Comparison of ENCODE assay signal across 8 cellular contexts in the genomic region with DNA sequence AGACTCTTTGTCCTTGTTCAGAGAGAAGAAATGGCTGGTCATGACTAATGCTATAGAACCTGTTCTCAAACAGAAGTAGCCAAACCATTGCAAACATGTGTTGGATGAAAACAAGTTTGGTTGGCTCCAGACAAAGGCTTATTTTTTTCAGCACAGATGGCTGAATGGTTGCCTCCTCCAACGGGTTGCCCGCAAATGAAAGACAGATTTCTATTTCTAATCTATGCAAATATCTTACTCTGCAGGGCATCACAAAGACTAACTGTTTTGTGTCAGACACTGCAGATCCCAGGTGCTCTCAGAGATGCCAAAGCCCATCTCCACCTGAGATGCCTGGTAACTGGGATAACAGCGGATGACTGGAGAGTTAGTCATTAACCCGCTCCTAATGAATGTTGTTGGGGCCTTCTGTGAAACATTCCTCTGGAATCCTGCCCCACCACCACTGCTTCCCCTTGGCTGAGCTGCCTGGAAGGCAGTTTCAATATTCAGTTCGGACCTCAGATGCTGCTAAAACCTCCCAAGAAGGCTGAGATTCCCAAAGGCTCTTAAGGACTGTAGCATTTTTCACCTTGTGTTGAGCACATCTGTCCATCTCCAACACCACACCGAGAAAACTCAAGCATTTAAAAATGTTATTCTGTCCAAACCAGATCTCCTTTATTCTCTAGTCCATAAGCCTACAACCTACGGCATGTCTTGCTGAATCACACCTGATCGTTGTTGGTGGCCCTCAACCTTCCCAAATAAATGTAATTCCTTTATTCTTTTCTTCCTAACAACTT.
DNase-seq lines count a peak whose midpoint lies in the region; ATAC-seq and TF ChIP-seq lines count a peak whose summit lies in the region.

No MANE protein-coding gene starts in this region.

- H3K4me3 ChIP-seq in WERI-Rb-1 (ENCODE audit: low read depth, low read length) (no peak overlapping the region), iPS-15b (ENCODE audit: low read depth, low read length) (peak overlapping the region; percentile 0), suprapubic skin (no peak overlapping the region)

- TF ChIP-seq CTCF in WERI-Rb-1 (IDR thresholded peaks at IDR 0.05; ENCODE audit: low read depth, low read length) (no peak), suprapubic skin (IDR thresholded peaks at IDR 0.05) (no peak)

- H3K27me3 ChIP-seq in WERI-Rb-1 (ENCODE audit: insufficient read depth, low read depth, severe bottlenecking) (no peaks in the 10 kb centered on the region), iPS-15b (ENCODE audit: control insufficient read depth, insufficient read depth, low read length) (no peaks in the 10 kb centered on the region), suprapubic skin (no peaks in the 10 kb centered on the region)

- H3K4me1 Mint-ChIP-seq in stimulated activated effector memory CD8-positive, alpha-beta T cell treated with anti-CD3 and anti-CD28 coated beads, Interleukin-12 subunit alpha, Interleukin-12 subunit beta, amount 100 ng/mL, for 72 hours = no peaks in the 10 kb centered on the region
- H3K4me1 Mint-ChIP-seq in activated CD8-positive, alpha-beta T cell treated with anti-CD3 and anti-CD28 coated beads, Interleukin-2, amount 10 ng/mL, durations not matched to agents 7 days and 5 days (ENCODE audit: low read depth) = peaks cover 24% of the 10 kb centered on the region

- H3K27ac Mint-ChIP-seq in stimulated activated effector memory CD8-positive, alpha-beta T cell treated with anti-CD3 and anti-CD28 coated beads, Interleukin-12 subunit alpha, Interleukin-12 subunit beta, amount 100 ng/mL, for 72 hours = no peak overlapping the region
- H3K27ac Mint-ChIP-seq in activated CD8-positive, alpha-beta T cell treated with anti-CD3 and anti-CD28 coated beads, Interleukin-2, amount 10 ng/mL, durations not matched to agents 7 days and 5 days = no peak overlapping the region

- H3K9ac ChIP-seq in iPS-15b (ENCODE audit: low read depth, low read length) = no peak overlapping the region

- no peaks in the 10 kb centered on the region for H3K9me3 ChIP-seq in WERI-Rb-1 (ENCODE audit: severe bottlenecking)
- no peaks in the 10 kb centered on the region for H3K9me3 ChIP-seq in iPS-15b (ENCODE audit: control insufficient read depth, insufficient read depth, low read length)
- H3K9me3 ChIP-seq in suprapubic skin = no peaks in the 10 kb centered on the region

- no peak for TF ChIP-seq POLR2A in suprapubic skin (IDR thresholded peaks at IDR 0.05)

- no peaks in the 10 kb centered on the region for H3K9me3 Mint-ChIP-seq in stimulated activated effector memory CD8-positive, alpha-beta T cell treated with anti-CD3 and anti-CD28 coated beads, Interleukin-12 subunit alpha, Interleukin-12 subunit beta, amount 100 ng/mL, for 72 hours
- H3K9me3 Mint-ChIP-seq in activated CD8-positive, alpha-beta T cell treated with anti-CD3 and anti-CD28 coated beads, Interleukin-2, amount 10 ng/mL, durations not matched to agents 7 days and 5 days (ENCODE audit: insufficient read depth) = no peaks in the 10 kb centered on the region

- CTCF ChIA-PET in activated CD8-positive, alpha-beta T cell treated with anti-CD3 and anti-CD28 coated beads, Interleukin-2, amount 10 ng/mL, durations not matched to agents 7 days and 5 days (lab: Charles Lee) = no interaction called here

- no peaks in the 10 kb centered on the region for H3K36me3 Mint-ChIP-seq in stimulated activated effector memory CD8-positive, alpha-beta T cell treated with anti-CD3 and anti-CD28 coated beads, Interleukin-12 subunit alpha, Interleukin-12 subunit beta, amount 100 ng/mL, for 72 hours
- no peaks in the 10 kb centered on the region for H3K36me3 Mint-ChIP-seq in activated CD8-positive, alpha-beta T cell treated with anti-CD3 and anti-CD28 coated beads, Interleukin-2, amount 10 ng/mL, durations not matched to agents 7 days and 5 days (ENCODE audit: low read depth)

- no peak overlapping the region for H3K4me3 Mint-ChIP-seq in stimulated activated effector memory CD8-positive, alpha-beta T cell treated with anti-CD3 and anti-CD28 coated beads, Interleukin-12 subunit alpha, Interleukin-12 subunit beta, amount 100 ng/mL, for 72 hours
- no peak overlapping the region for H3K4me3 Mint-ChIP-seq in activated CD8-positive, alpha-beta T cell treated with anti-CD3 and anti-CD28 coated beads, Interleukin-2, amount 10 ng/mL, durations not matched to agents 7 days and 5 days

- peak; percentile 79 for ATAC-seq in GM19025 (IDR thresholded peaks at IDR 0.05; ENCODE audit: low read depth, unreplicated experiment)
- ATAC-seq in HG03460 (IDR thresholded peaks at IDR 0.05; ENCODE audit: unreplicated experiment) = peak; percentile 55
- no peak for ATAC-seq in sciatic nerve
- no peak for ATAC-seq in stimulated activated effector memory CD8-positive, alpha-beta T cell treated with anti-CD3 and anti-CD28 coated beads, Interleukin-12 subunit alpha, Interleukin-12 subunit beta, amount 100 ng/mL, for 72 hours
- no peak for ATAC-seq in activated CD8-positive, alpha-beta T cell treated with anti-CD3 and anti-CD28 coated beads, Interleukin-2, amount 10 ng/mL, durations not matched to agents 7 days and 5 days

- no peak for DNase-seq in WERI-Rb-1
- no peak for DNase-seq in suprapubic skin (ENCODE audit: low spot score in 2 of 2)
- DNase-seq in sciatic nerve (ENCODE audit: low spot score) = no peak
- no peak for DNase-seq in stimulated activated effector memory CD8-positive, alpha-beta T cell treated with anti-CD3 and anti-CD28 coated beads, Interleukin-12 subunit alpha, Interleukin-12 subunit beta, amount 100 ng/mL, for 72 hours (ENCODE audit: low spot score in 2 of 2)
- DNase-seq in activated CD8-positive, alpha-beta T cell treated with anti-CD3 and anti-CD28 coated beads, Interleukin-2, amount 10 ng/mL, durations not matched to agents 7 days and 5 days = no peak

- H3K36me3 ChIP-seq in WERI-Rb-1 (no peaks in the 10 kb centered on the region), iPS-15b (ENCODE audit: control insufficient read depth, insufficient read depth, low read length) (no peaks in the 10 kb centered on the region), suprapubic skin (no peaks in the 10 kb centered on the region)

- TF ChIP-seq EP300 in suprapubic skin (IDR thresholded peaks at IDR 0.05) = no peak

- peaks cover 34% of the 10 kb centered on the region for H3K4me1 ChIP-seq in iPS-15b (ENCODE audit: control insufficient read depth, insufficient read depth, low read length)
- peaks cover 45% of the 10 kb centered on the region for H3K4me1 ChIP-seq in suprapubic skin

- H3K27ac ChIP-seq in WERI-Rb-1 (peak overlapping the region; percentile 89), suprapubic skin (peak overlapping the region; percentile 82)

- intact Hi-C loops in sciatic nerve (cut with DNase I) = no loop called here

- peaks cover 8% of the 10 kb centered on the region for H3K27me3 Mint-ChIP-seq in activated CD8-positive, alpha-beta T cell treated with anti-CD3 and anti-CD28 coated beads, Interleukin-2, amount 10 ng/mL, durations not matched to agents 7 days and 5 days (ENCODE audit: low read depth)

- POLR2A ChIA-PET in activated CD8-positive, alpha-beta T cell treated with anti-CD3 and anti-CD28 coated beads, Interleukin-2, amount 10 ng/mL, durations not matched to agents 7 days and 5 days (lab: Charles Lee) = no interaction called here

- WGBS in suprapubic skin = 35% methylated on average over 8 of the region's 8 CpGs

Comparison
In these comparisons a context has a peak if more than half of its experiments do, and no peak if none do; other contexts are left out.
1. ATAC-seq: peak in GM19025 (single experiment) and HG03460 (single experiment); none in sciatic nerve (single experiment), stimulated activated effector memory CD8-positive, alpha-beta T cell treated with anti-CD3 and anti-CD28 coated beads, Interleukin-12 subunit alpha, Interleukin-12 subunit beta, amount 100 ng/mL, for 72 hours (single experiment) and activated CD8-positive, alpha-beta T cell treated with anti-CD3 and anti-CD28 coated beads, Interleukin-2, amount 10 ng/mL, durations not matched to agents 7 days and 5 days (single experiment).